In genomic region chr2:226791487-226792081, GRCh38 we compare ENCODE assay signal across 8 cellular contexts. TPM values are rescaled to one million over a fixed set of nuclear protein-coding genes. Genes with fewer than 3 reads are reported as not detected.
DNase-seq lines count a peak whose midpoint lies in the region; ATAC-seq, FAIRE-seq and TF ChIP-seq lines count a peak whose summit lies in the region.

No MANE protein-coding gene starts in this region.

- H3K36me3 ChIP-seq in adrenal gland (replicated peaks in 1 of 2) = no peaks in the 10 kb centered on the region
- peaks cover 3% of the 10 kb centered on the region for H3K36me3 ChIP-seq in left ventricle myocardium inferior
- no peaks in the 10 kb centered on the region for H3K36me3 ChIP-seq in prostate gland
- peaks cover 4% of the 10 kb centered on the region for H3K36me3 ChIP-seq in urinary bladder (ENCODE audit: insufficient read depth)

- H3K4me3 ChIP-seq in adrenal gland (peak overlapping the region; percentile 28 to 63 (median 32)), left ventricle myocardium inferior (peak overlapping the region; percentile 89), prostate gland (peak overlapping the region; percentile 59 to 60), urinary bladder (ENCODE audit: low read depth, low read length) (peak overlapping the region; percentile 70)

- DNase-seq in GM12891 (ENCODE audit: insufficient read length, low spot score) (peak; percentile 99), NCI-H1105 (lab: John Stamatoyannopoulos, UW) (peak; percentile 80), T follicular helper cell (ENCODE audit: low read depth) (peak; percentile 88), adrenal gland (peak; percentile 93 to 95 (median 94)), left ventricle myocardium inferior (peak; percentile 93), prostate gland (ENCODE audit: low spot score) (peak; percentile 91)

- no peaks in the 10 kb centered on the region for H3K27me3 ChIP-seq in adrenal gland
- H3K27me3 ChIP-seq in left ventricle myocardium inferior (ENCODE audit: low read depth) = no peaks in the 10 kb centered on the region
- no peaks in the 10 kb centered on the region for H3K27me3 ChIP-seq in prostate gland (replicated peaks; ENCODE audit: insufficient read depth)

- WGBS in adrenal gland, 4 donors = 0 to 1% (median 0%) methylated on average over 11 to 56 of the region's 56 CpGs
- WGBS in prostate gland = 0% methylated on average over 42 of the region's 56 CpGs
- under 1% methylated on average over 56 of the region's 56 CpGs for WGBS in urinary bladder

- H3K9me3 ChIP-seq in adrenal gland (replicated peaks in 1 of 3) (no peaks in the 10 kb centered on the region), left ventricle myocardium inferior (replicated peaks) (no peaks in the 10 kb centered on the region), prostate gland (no peaks in the 10 kb centered on the region)

- peak; percentile 96 for ATAC-seq in HG02642 (IDR thresholded peaks at IDR 0.05; ENCODE audit: poor library complexity, unreplicated experiment)

- peak; percentile 82 for FAIRE-seq in GM12891 (lab: Jason Lieb, UNC)

- TF ChIP-seq CTCF in adrenal gland (IDR thresholded peaks at IDR 0.05) = peak; percentile 6 to 82 (median 61)
- TF ChIP-seq CTCF in left ventricle myocardium inferior (IDR thresholded peaks at IDR 0.05; ENCODE audit: borderline replicate concordance) = peak; percentile 74
- peak; percentile 45 to 90 (median 68) for TF ChIP-seq CTCF in prostate gland (IDR thresholded peaks at IDR 0.05)

- TF ChIP-seq POLR2A in GM12891 (IDR thresholded peaks at IDR 0.05; ENCODE audit: low read depth, low read length) (no peak), adrenal gland (IDR thresholded peaks at IDR 0.05) (peak; percentile 54 to 80), prostate gland (IDR thresholded peaks at IDR 0.05) (peak; percentile 55)

- H3K4me1 ChIP-seq in adrenal gland (replicated peaks in 1 of 2) = peaks cover 55 to 74% of the 10 kb centered on the region in 2 donors
- H3K4me1 ChIP-seq in left ventricle myocardium inferior = peaks cover 96% of the 10 kb centered on the region
- no peaks in the 10 kb centered on the region for H3K4me1 ChIP-seq in prostate gland (replicated peaks)
- H3K4me1 ChIP-seq in urinary bladder (ENCODE audit: insufficient read depth) = no peaks in the 10 kb centered on the region

- H3K27ac ChIP-seq in adrenal gland = peak overlapping the region; percentile 84 to 97 (median 91)
- H3K27ac ChIP-seq in left ventricle myocardium inferior (replicated peaks) = peak overlapping the region; percentile 95
- peak overlapping the region; percentile 92 to 93 for H3K27ac ChIP-seq in prostate gland
- peak overlapping the region; percentile 95 for H3K27ac ChIP-seq in urinary bladder (ENCODE audit: low read depth)

- intact Hi-C loops in adrenal gland (cut with DNase I) (loop anchor here (10.0 kb wide), 5 partner anchors 127 to 667 kb away; no protein-coding TSS in a partner anchor), left ventricle myocardium inferior (cut with micrococcal nuclease) (no loop called here), prostate gland (cut with DNase I) (loop anchor here (10.0 kb wide), 2 partner anchors 137 to 577 kb away; no protein-coding TSS in a partner anchor)

TF ChIP-seq in GM12891, 5 proteins besides CTCF, POLR2A, EP300 and RAD21:
- TF ChIP-seq POU2F2 (IDR thresholded peaks at IDR 0.05; ENCODE audit: low read depth, low read length) = no peak
- TF ChIP-seq PAX5 (IDR thresholded peaks at IDR 0.05; ENCODE audit: insufficient read depth, low read length, severe bottlenecking) = no peak
- TF ChIP-seq SPI1 (IDR thresholded peaks at IDR 0.05; ENCODE audit: low read depth, low read length) = no peak
- no peak for TF ChIP-seq POLR2AphosphoS5 (IDR thresholded peaks at IDR 0.05; ENCODE audit: low read depth, low read length)
- TF ChIP-seq TAF1 (IDR thresholded peaks at IDR 0.05; ENCODE audit: low read depth, low read length) = no peak

RNA-seq across cellular contexts. Expression of gene IRS1, which starts 8.0 kb away (rescaled TPM):
- 0.05 TPM for polyA plus RNA-seq in GM12891 (2012; ENCODE audit: low read depth, missing spikeins)
- total RNA-seq in adrenal gland (10 to 100 TPM; 15.5 to 55.7 (median 40.9) TPM), left ventricle myocardium inferior (17.8 TPM), prostate gland (10 to 100 TPM; 37.6 to 40.6 TPM), urinary bladder (28.5 TPM)
- polyA plus RNA-seq in adrenal gland (10 to 100 TPM in 2 of 3 donors, 1 to 10 TPM in 1; 10.0 to 14.5 (median 14.3) TPM), urinary bladder (26.8 TPM)

RNA-seq across cellular contexts. Expression of gene RHBDD1, which starts 44.3 kb away (rescaled TPM):
- 10.2 TPM for polyA plus RNA-seq in GM12891 (2012; ENCODE audit: low read depth, missing spikeins)
- 10 to 100 TPM in 7 of 8 donors, 1 to 10 TPM in 1; 6.0 to 42.0 (median 27.6) TPM for total RNA-seq in adrenal gland
- polyA plus RNA-seq in adrenal gland = 10 to 100 TPM in 1 of 3 donors, 1 to 10 TPM in 2; 3.9 to 28.7 (median 4.8) TPM
- 35.1 TPM for total RNA-seq in left ventricle myocardium inferior
- 10 to 100 TPM; 16.5 to 33.5 TPM for total RNA-seq in prostate gland
- total RNA-seq in urinary bladder = 73.5 TPM
- 15.1 TPM for polyA plus RNA-seq in urinary bladder

Comparison
In these comparisons a context has a peak if more than half of its experiments do, and no peak if none do; other contexts are left out.
1. Peak in every context shown above with its lines: DNase-seq, ATAC-seq, H3K4me3 ChIP-seq and H3K27ac ChIP-seq.
2. H3K4me3 ChIP-seq: peak in every context shown above with its lines; median percentile 89 in left ventricle myocardium inferior; 70 in urinary bladder; 60 in prostate gland; 32 in adrenal gland.